In genomic region chr2:64019083-64019974, GRCh38 we compare ENCODE assay signal across 1 cellular context.
TF ChIP-seq lines count a peak whose summit lies in the region.

VPS54 (minus strand) TSS chr2:64019428; CDS start chr2:63983999, 35,429 bp downstream.

TF ChIP-seq in K562, 482 proteins besides CTCF, POLR2A, EP300 and RAD21 (continued from another document and continues in another):
- TF ChIP-seq MGA (IDR thresholded peaks at IDR 0.05) (peak; percentile 77), SAP30 (IDR thresholded peaks at IDR 0.05; ENCODE audit: borderline replicate concordance, insufficient read depth, low read depth, low read length, poor library complexity, severe bottlenecking) (peak; percentile 30), ZNF77 (CRISPR knock-in tag; IDR thresholded peaks at IDR 0.05) (no peak), ZNF609 (CRISPR knock-in tag; IDR thresholded peaks at IDR 0.05; ENCODE audit: borderline replicate concordance) (no peak), XRCC3 (IDR thresholded peaks at IDR 0.05) (no peak), ZNF212 (CRISPR knock-in tag; IDR thresholded peaks at IDR 0.05) (no peak), EGR1 (conservative IDR thresholded peaks at IDR 0.05) (peak; percentile 21; the same call in 1 of the 2 replicates), HMGN3 (IDR thresholded peaks at IDR 0.05; ENCODE audit: borderline replicate concordance, extremely low read depth, insufficient read length, low read depth, low read length) (peak; percentile 80), NONO (IDR thresholded peaks at IDR 0.05; ENCODE audit: low read depth in 2 of 2, low read length in 1 of 2) (peak; percentile 66 to 71; a peak in 3 of 4 replicates), YY1 (IDR thresholded peaks at IDR 0.05; ENCODE audit: borderline replicate concordance in 1 of 3, control insufficient read depth in 1 of 3, extremely low read depth in 1 of 3, insufficient read depth in 3 of 3, insufficient read length in 1 of 3, insufficient replicate concordance in 2 of 3, low read depth in 1 of 3, low read length in 2 of 3) (peak in 1 of 3 experiments; percentile 62), CCNT2 (IDR thresholded peaks at IDR 0.05; ENCODE audit: borderline replicate concordance, extremely low read depth, insufficient read length, low read depth, low read length) (peak; percentile 81), PHB (CRISPR knock-in tag; IDR thresholded peaks at IDR 0.05) (no peak), ZNF121 (CRISPR knock-in tag; conservative IDR thresholded peaks at IDR 0.05) (no peak), ZNF12 (CRISPR knock-in tag; IDR thresholded peaks at IDR 0.05) (no peak), TOE1 (IDR thresholded peaks at IDR 0.05; ENCODE audit: borderline replicate concordance) (no peak; the same call in 1 of the 2 replicates), TOE1 (CRISPR knock-in tag; IDR thresholded peaks at IDR 0.05; ENCODE audit: borderline replicate concordance, low read depth) (no peak), KLF16 (IDR thresholded peaks at IDR 0.05) (peak; percentile 44; the same call in 1 of the 2 replicates), FOXP4 (CRISPR knock-in tag; IDR thresholded peaks at IDR 0.05; ENCODE audit: borderline replicate concordance) (no peak), SLC30A9 (CRISPR knock-in tag; IDR thresholded peaks at IDR 0.05) (no peak), ZNF561 (CRISPR knock-in tag; conservative IDR thresholded peaks at IDR 0.05) (no peak), GABPB1 (CRISPR knock-in tag; IDR thresholded peaks at IDR 0.05) (0 out of 2 replicates have a peak, but pooled peaks have one; percentile 7), NFXL1 (CRISPR knock-in tag; IDR thresholded peaks at IDR 0.05) (no peak), ZNF140 (CRISPR knock-in tag; IDR thresholded peaks at IDR 0.05) (no peak), ZC3H11A (IDR thresholded peaks at IDR 0.05; ENCODE audit: low read depth, low read length) (no peak), PHTF2 (CRISPR knock-in tag; IDR thresholded peaks at IDR 0.05) (no peak), SRF (CRISPR knock-in tag; IDR thresholded peaks at IDR 0.05) (no peak), CUX1 (CRISPR knock-in tag; IDR thresholded peaks at IDR 0.05) (peak; percentile 82; the same call in 1 of the 2 replicates), SMC3 (conservative IDR thresholded peaks at IDR 0.05; ENCODE audit: insufficient read depth, low read depth, low read length) (no peak), BRD4 (IDR thresholded peaks at IDR 0.05) (peak; percentile 42; the same call in 1 of the 2 replicates)
- TF ChIP-seq, protein P1, sequence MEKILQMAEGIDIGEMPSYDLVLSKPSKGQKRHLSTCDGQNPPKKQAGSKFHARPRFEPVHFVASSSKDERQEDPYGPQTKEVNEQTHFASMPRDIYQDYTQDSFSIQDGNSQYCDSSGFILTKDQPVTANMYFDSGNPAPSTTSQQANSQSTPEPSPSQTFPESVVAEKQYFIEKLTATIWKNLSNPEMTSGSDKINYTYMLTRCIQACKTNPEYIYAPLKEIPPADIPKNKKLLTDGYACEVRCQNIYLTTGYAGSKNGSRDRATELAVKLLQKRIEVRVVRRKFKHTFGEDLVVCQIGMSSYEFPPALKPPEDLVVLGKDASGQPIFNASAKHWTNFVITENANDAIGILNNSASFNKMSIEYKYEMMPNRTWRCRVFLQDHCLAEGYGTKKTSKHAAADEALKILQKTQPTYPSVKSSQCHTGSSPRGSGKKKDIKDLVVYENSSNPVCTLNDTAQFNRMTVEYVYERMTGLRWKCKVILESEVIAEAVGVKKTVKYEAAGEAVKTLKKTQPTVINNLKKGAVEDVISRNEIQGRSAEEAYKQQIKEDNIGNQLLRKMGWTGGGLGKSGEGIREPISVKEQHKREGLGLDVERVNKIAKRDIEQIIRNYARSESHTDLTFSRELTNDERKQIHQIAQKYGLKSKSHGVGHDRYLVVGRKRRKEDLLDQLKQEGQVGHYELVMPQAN (IDR thresholded peaks at IDR 0.05; ENCODE audit: borderline replicate concordance): no peak
